In the genomic region with DNA sequence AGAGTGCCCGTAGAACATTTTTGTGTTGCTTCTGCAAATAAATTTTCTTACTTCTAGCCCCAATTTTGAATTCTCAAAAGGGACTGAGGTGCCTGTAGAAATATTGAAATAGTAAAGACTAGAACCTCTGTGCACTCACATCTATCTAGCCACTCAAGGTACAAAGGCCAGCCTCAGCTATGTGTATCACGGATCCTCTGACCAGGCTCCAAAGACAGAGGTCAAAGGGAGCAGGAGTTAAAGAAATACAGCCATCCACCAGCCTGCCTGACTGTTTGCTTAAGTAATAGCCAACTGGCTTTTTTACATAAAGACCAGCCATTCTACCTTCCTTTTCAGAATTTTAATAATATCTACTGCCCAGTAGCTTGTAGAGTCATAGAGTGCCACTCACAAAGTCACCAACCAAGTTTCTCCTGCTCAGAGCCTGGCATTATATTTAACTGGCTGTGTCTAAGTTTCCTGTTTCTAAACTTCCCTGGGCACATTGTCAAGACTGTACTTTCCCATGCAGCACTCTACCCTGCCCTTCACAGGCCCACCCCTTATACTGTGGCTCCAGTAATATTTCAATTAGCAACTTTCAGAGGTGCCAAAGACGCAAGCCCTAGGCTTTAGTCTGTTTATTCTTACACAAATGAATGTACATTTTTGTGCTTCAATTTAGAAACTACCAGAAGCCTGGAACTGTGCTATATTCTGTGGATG, we compare ENCODE assay signal across 1 cellular context.
TF ChIP-seq lines count a peak whose summit lies in the region.

No MANE protein-coding gene starts in this region.

TF ChIP-seq in HepG2, 621 proteins besides CTCF, POLR2A, EP300 and RAD21 (continued from another document):
- TF ChIP-seq ISL2 (CRISPR knock-in tag; IDR thresholded peaks at IDR 0.05), result 0 out of 2 replicates have a peak, but pooled peaks have one; percentile 19
- peak; percentile 75 for TF ChIP-seq HNF4A (CRISPR knock-in tag; IDR thresholded peaks at IDR 0.05)
- TF ChIP-seq, protein P1, sequence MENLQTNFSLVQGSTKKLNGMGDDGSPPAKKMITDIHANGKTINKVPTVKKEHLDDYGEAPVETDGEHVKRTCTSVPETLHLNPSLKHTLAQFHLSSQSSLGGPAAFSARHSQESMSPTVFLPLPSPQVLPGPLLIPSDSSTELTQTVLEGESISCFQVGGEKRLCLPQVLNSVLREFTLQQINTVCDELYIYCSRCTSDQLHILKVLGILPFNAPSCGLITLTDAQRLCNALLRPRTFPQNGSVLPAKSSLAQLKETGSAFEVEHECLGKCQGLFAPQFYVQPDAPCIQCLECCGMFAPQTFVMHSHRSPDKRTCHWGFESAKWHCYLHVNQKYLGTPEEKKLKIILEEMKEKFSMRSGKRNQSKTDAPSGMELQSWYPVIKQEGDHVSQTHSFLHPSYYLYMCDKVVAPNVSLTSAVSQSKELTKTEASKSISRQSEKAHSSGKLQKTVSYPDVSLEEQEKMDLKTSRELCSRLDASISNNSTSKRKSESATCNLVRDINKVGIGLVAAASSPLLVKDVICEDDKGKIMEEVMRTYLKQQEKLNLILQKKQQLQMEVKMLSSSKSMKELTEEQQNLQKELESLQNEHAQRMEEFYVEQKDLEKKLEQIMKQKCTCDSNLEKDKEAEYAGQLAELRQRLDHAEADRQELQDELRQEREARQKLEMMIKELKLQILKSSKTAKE (CRISPR knock-in tag; IDR thresholded peaks at IDR 0.05; ENCODE audit: borderline replicate concordance), result no peak
- TF ChIP-seq PRDM10 (CRISPR knock-in tag; IDR thresholded peaks at IDR 0.05; ENCODE audit: low read depth), result no peak
- no peak for TF ChIP-seq SRSF4 (IDR thresholded peaks at IDR 0.05; ENCODE audit: low read depth, low read length, poor library complexity, severe bottlenecking)
- TF ChIP-seq NR2F6 (IDR thresholded peaks at IDR 0.05), result no peak
- TF ChIP-seq NR2F6 (CRISPR knock-in tag; IDR thresholded peaks at IDR 0.05), result 0 out of 2 replicates have a peak, but pooled peaks have one; percentile 16
- TF ChIP-seq ZMYM4 (CRISPR knock-in tag; IDR thresholded peaks at IDR 0.05), result peak; percentile 72
- TF ChIP-seq NR2F2 (IDR thresholded peaks at IDR 0.05; ENCODE audit: borderline replicate concordance, low read depth), result 0 out of 2 replicates have a peak, but pooled peaks have one; percentile 21
- no peak for TF ChIP-seq ZBTB7A (CRISPR knock-in tag; IDR thresholded peaks at IDR 0.05)
